In the genomic region with DNA sequence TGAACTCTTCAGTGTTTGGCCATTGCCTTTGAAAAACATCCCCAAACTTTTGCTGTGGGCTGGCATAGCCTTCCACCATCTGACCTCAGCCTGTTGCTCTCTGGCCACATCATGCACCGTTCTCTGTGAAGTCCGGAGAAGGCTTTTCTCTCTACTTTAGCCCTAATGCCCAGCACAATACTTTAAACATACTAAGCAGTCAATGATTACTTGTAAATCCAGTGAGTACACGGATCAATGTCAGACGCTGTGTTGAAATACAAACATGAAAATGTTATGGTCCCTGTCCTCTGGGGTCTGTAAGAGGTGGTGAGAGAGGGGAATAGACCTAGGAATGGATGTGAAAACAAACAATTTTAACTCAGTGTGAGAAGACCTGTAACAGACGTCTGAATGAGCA, we compare ENCODE assay signal across 36 cellular contexts.
"Had no signal": no experiment of that assay in that cellular context is flagged by ENCODE, and none has a peak within 500 bp of the region (broad histone marks: within the 10 kb centered on the region; RNA-seq: fewer than 3 reads in every experiment).

No MANE protein-coding gene starts in this region.

- H3K4me1 ChIP-seq: ascending aorta, foreskin keratinocyte, gastrocnemius medialis had no signal

- H3K27me3 Mint-ChIP-seq: activated CD4-positive, alpha-beta memory T cell treated with anti-CD3 and anti-CD28 coated beads for 36 hours; activated CD4-positive, alpha-beta T cell treated with anti-CD3 and anti-CD28 coated beads for 36 hours; activated CD4-positive, alpha-beta T cell treated with anti-CD3 and anti-CD28 coated beads, Interleukin-2, amount 10 ng/mL, durations not matched to agents 24 days and 14 days; activated CD8-positive, alpha-beta memory T cell treated with anti-CD3 and anti-CD28 coated beads, Interleukin-2, amount 10 ng/mL, durations not matched to agents 7 days and 5 days; activated naive CD4-positive, alpha-beta T cell treated with anti-CD3 and anti-CD28 coated beads, Interleukin-2, amount 10 ng/mL, durations not matched to agents 7 days and 5 days; activated naive CD8-positive, alpha-beta T cell treated with anti-CD3 and anti-CD28 coated beads, Interleukin-2, amount 10 ng/mL, durations not matched to agents 7 days and 5 days; brain; effector memory CD8-positive, alpha-beta T cell; T-helper 17 cell had no signal

- H3K4me3 Mint-ChIP-seq: activated CD4-positive, alpha-beta memory T cell treated with anti-CD3 and anti-CD28 coated beads for 36 hours; activated CD4-positive, alpha-beta T cell treated with anti-CD3 and anti-CD28 coated beads for 36 hours; activated CD4-positive, alpha-beta T cell treated with anti-CD3 and anti-CD28 coated beads, Interleukin-2, amount 10 ng/mL, durations not matched to agents 24 days and 14 days; activated CD8-positive, alpha-beta memory T cell treated with anti-CD3 and anti-CD28 coated beads, Interleukin-2, amount 10 ng/mL, durations not matched to agents 7 days and 5 days; activated CD8-positive, alpha-beta T cell treated with anti-CD3 and anti-CD28 coated beads, Interleukin-2, amount 10 ng/mL, durations not matched to agents 7 days and 5 days; activated naive CD4-positive, alpha-beta T cell treated with anti-CD3 and anti-CD28 coated beads, Interleukin-2, amount 10 ng/mL, durations not matched to agents 7 days and 5 days; activated naive CD8-positive, alpha-beta T cell treated with anti-CD3 and anti-CD28 coated beads, Interleukin-2, amount 10 ng/mL, durations not matched to agents 7 days and 5 days; activated T-helper 1 cell treated with anti-CD3 and anti-CD28 coated beads, Interleukin-12 subunit alpha, Interleukin-12 subunit beta, Interleukin-2, Interleukin-4 antibody, amounts not matched to agents 30 ng/mL and 10 ng/mL and 1 ng/mL, durations not matched to agents 14 hours and 24 hours and 36 hours; brain; effector memory CD8-positive, alpha-beta T cell; T-helper 17 cell; T-helper 2 cell treated with Interferon-gamma antibody and Interleukin-4, amounts not matched to agents 5 μg/mL and 100 μg/mL, for 36 hours had no signal

- H3K36me3 Mint-ChIP-seq: activated CD4-positive, alpha-beta memory T cell treated with anti-CD3 and anti-CD28 coated beads for 36 hours; activated CD8-positive, alpha-beta memory T cell treated with anti-CD3 and anti-CD28 coated beads, Interleukin-2, amount 10 ng/mL, durations not matched to agents 7 days and 5 days; activated naive CD4-positive, alpha-beta T cell treated with anti-CD3 and anti-CD28 coated beads, Interleukin-2, amount 10 ng/mL, durations not matched to agents 7 days and 5 days; activated naive CD4-positive, alpha-beta T cell treated with anti-CD3 and anti-CD28 coated beads, Interleukin-2, amount 50 U/mL, for 72 hours; activated naive CD8-positive, alpha-beta T cell treated with anti-CD3 and anti-CD28 coated beads, Interleukin-2, amount 10 ng/mL, durations not matched to agents 7 days and 5 days; brain had no signal

- DNase-seq: activated CD4-positive, alpha-beta memory T cell treated with anti-CD3 and anti-CD28 coated beads for 36 hours; activated CD4-positive, alpha-beta T cell treated with anti-CD3 and anti-CD28 coated beads for 36 hours; activated CD4-positive, alpha-beta T cell treated with anti-CD3 and anti-CD28 coated beads, Interleukin-2, amount 10 ng/mL, durations not matched to agents 24 days and 14 days; activated CD4-positive, CD25-positive, alpha-beta regulatory T cell; activated CD4-positive, CD25-positive, alpha-beta regulatory T cell treated with anti-CD3 and anti-CD28 coated beads, Interleukin-2, amount 50 U/mL, for 72 hours; activated CD8-positive, alpha-beta memory T cell treated with anti-CD3 and anti-CD28 coated beads, Interleukin-2, amount 10 ng/mL, durations not matched to agents 7 days and 5 days; activated CD8-positive, alpha-beta memory T cell treated with anti-CD3 and anti-CD28 coated beads, Interleukin-2, amount 50 U/mL, for 4 hours; activated CD8-positive, alpha-beta T cell treated with anti-CD3 and anti-CD28 coated beads, Interleukin-2, amount 10 ng/mL, durations not matched to agents 7 days and 5 days; activated effector memory CD4-positive, alpha-beta T cell treated with anti-CD3 and anti-CD28 coated beads, Interleukin-2, amount 50 U/mL, for 16 hours; activated naive CD4-positive, alpha-beta T cell treated with anti-CD3 and anti-CD28 coated beads, Interleukin-2, amount 10 ng/mL, durations not matched to agents 7 days and 5 days; activated naive CD8-positive, alpha-beta T cell treated with anti-CD3 and anti-CD28 coated beads, Interleukin-2, amount 10 ng/mL, durations not matched to agents 7 days and 5 days; activated T-cell treated with anti-CD3 and anti-CD28 coated beads, Interleukin-2, amount 50 U/mL, for 1 hour; activated T-cell treated with anti-CD3 and anti-CD28 coated beads, Interleukin-2, amount 50 U/mL, for 48 hours; caudate nucleus; cortex of kidney; dermis blood vessel endothelial cell; effector CD4-positive, alpha-beta T cell; effector memory CD8-positive, alpha-beta T cell; erythroblast; foreskin keratinocyte; gastrocnemius medialis; glutamatergic neuron; heart right ventricle; T-helper 1 cell; T-helper 17 cell; T1000; WERI-Rb-1 had no signal

- H3K36me3 ChIP-seq: ascending aorta, esophagus muscularis mucosa, gastrocnemius medialis, heart right ventricle, WERI-Rb-1 had no signal

- FAIRE-seq: bronchial epithelial cell, colon had no signal

- H3K4me3 ChIP-seq: ascending aorta, esophagus muscularis mucosa, gastrocnemius medialis, heart right ventricle had no signal

- ATAC-seq: activated CD4-positive, alpha-beta T cell treated with anti-CD3 and anti-CD28 coated beads for 36 hours; activated CD8-positive, alpha-beta memory T cell treated with anti-CD3 and anti-CD28 coated beads, Interleukin-2, amount 10 ng/mL, durations not matched to agents 7 days and 5 days; activated CD8-positive, alpha-beta T cell treated with anti-CD3 and anti-CD28 coated beads, Interleukin-2, amount 10 ng/mL, durations not matched to agents 7 days and 5 days; activated naive CD4-positive, alpha-beta T cell treated with anti-CD3 and anti-CD28 coated beads, Interleukin-2, amount 50 U/mL, for 72 hours; effector memory CD8-positive, alpha-beta T cell; foreskin keratinocyte; gastrocnemius medialis; heart right ventricle; T-helper 17 cell had no signal

- H3K4me1 Mint-ChIP-seq: activated CD4-positive, alpha-beta T cell treated with anti-CD3 and anti-CD28 coated beads for 36 hours; activated CD4-positive, alpha-beta T cell treated with anti-CD3 and anti-CD28 coated beads, Interleukin-2, amount 10 ng/mL, durations not matched to agents 24 days and 14 days; activated CD8-positive, alpha-beta memory T cell treated with anti-CD3 and anti-CD28 coated beads, Interleukin-2, amount 10 ng/mL, durations not matched to agents 7 days and 5 days; activated naive CD4-positive, alpha-beta T cell treated with anti-CD3 and anti-CD28 coated beads, Interleukin-2, amount 10 ng/mL, durations not matched to agents 7 days and 5 days; activated naive CD8-positive, alpha-beta T cell treated with anti-CD3 and anti-CD28 coated beads, Interleukin-2, amount 10 ng/mL, durations not matched to agents 7 days and 5 days; brain; T-helper 17 cell had no signal

- H3K27ac Mint-ChIP-seq: activated CD4-positive, alpha-beta memory T cell treated with anti-CD3 and anti-CD28 coated beads for 36 hours; activated CD4-positive, alpha-beta T cell treated with anti-CD3 and anti-CD28 coated beads for 36 hours; activated CD4-positive, alpha-beta T cell treated with anti-CD3 and anti-CD28 coated beads, Interleukin-2, amount 10 ng/mL, durations not matched to agents 24 days and 14 days; activated CD8-positive, alpha-beta memory T cell treated with anti-CD3 and anti-CD28 coated beads, Interleukin-2, amount 10 ng/mL, durations not matched to agents 7 days and 5 days; activated CD8-positive, alpha-beta T cell treated with anti-CD3 and anti-CD28 coated beads, Interleukin-2, amount 10 ng/mL, durations not matched to agents 7 days and 5 days; activated naive CD4-positive, alpha-beta T cell treated with anti-CD3 and anti-CD28 coated beads, Interleukin-2, amount 10 ng/mL, durations not matched to agents 7 days and 5 days; activated naive CD4-positive, alpha-beta T cell treated with anti-CD3 and anti-CD28 coated beads, Interleukin-2, amount 50 U/mL, for 72 hours; activated naive CD8-positive, alpha-beta T cell treated with anti-CD3 and anti-CD28 coated beads, Interleukin-2, amount 10 ng/mL, durations not matched to agents 7 days and 5 days; activated T-helper 1 cell treated with anti-CD3 and anti-CD28 coated beads, Interleukin-12 subunit alpha, Interleukin-12 subunit beta, Interleukin-2, Interleukin-4 antibody, amounts not matched to agents 30 ng/mL and 10 ng/mL and 1 ng/mL, durations not matched to agents 14 hours and 24 hours and 36 hours; activated T-helper 2 cell treated with anti-CD3 and anti-CD28 coated beads, Interferon-gamma antibody, Interleukin-2, Interleukin-4, amounts not matched to agents 10 μg/mL and 5 μg/mL and 100 μg/mL, durations not matched to agents 14 hours and 24 hours and 36 hours; brain; effector memory CD8-positive, alpha-beta T cell; T-helper 17 cell; T-helper 2 cell treated with Interferon-gamma antibody and Interleukin-4, amounts not matched to agents 5 μg/mL and 100 μg/mL, for 36 hours had no signal

- H3K27ac ChIP-seq: ascending aorta, esophagus muscularis mucosa, foreskin keratinocyte, gastrocnemius medialis, heart right ventricle, WERI-Rb-1 had no signal

- H3K27me3 ChIP-seq: ascending aorta, esophagus muscularis mucosa, foreskin keratinocyte, gastrocnemius medialis, heart right ventricle had no signal

- H3K9me3 ChIP-seq: ascending aorta, esophagus muscularis mucosa, gastrocnemius medialis had no signal
